Comparison of ENCODE assay signal across 23 cellular contexts in genomic region chr17:37788531-37788930, GRCh38. TPM values are rescaled to one million over a fixed set of nuclear protein-coding genes. Genes with fewer than 3 reads are reported as not detected.
DNase-seq lines count a peak whose midpoint lies in the region; ATAC-seq, FAIRE-seq and TF ChIP-seq lines count a peak whose summit lies in the region.
"Had no signal": no experiment of that assay in that cellular context is flagged by ENCODE, and none has a peak within 500 bp of the region (broad histone marks: within the 10 kb centered on the region; RNA-seq: fewer than 3 reads in every experiment).

No MANE protein-coding gene starts in this region.

- H3K9me3 Mint-ChIP-seq in astrocyte (ENCODE audit: unreplicated experiment), result no peaks in the 10 kb centered on the region
- no peaks in the 10 kb centered on the region for H3K9me3 Mint-ChIP-seq in nephron
- H3K9me3 Mint-ChIP-seq: CD4-positive, alpha-beta memory T cell; H9 had no signal

- H3K4me1 ChIP-seq in astrocyte (ENCODE audit: insufficient read depth, low read length) (peaks cover 21% of the 10 kb centered on the region), transverse colon (peaks cover 0 to 35% (median 18%) of the 10 kb centered on the region in 4 donors), stomach (peaks cover 0 to 9% (median 9%) of the 10 kb centered on the region in 4 donors), foreskin keratinocyte (no peaks in the 10 kb centered on the region)

- peaks cover 21% of the 10 kb centered on the region for H3K4me1 Mint-ChIP-seq in astrocyte (ENCODE audit: low read depth, unreplicated experiment)
- H3K4me1 Mint-ChIP-seq in nephron, result peaks cover 19% of the 10 kb centered on the region
- H3K4me1 Mint-ChIP-seq: CD14-positive monocyte had no signal

- in situ Hi-C loops in transverse colon (cut with MboI; ENCODE audit: low pct_ligation_motif_present in 1 of 4, low pct_unique_long_range_greater_than_20kb in 1 of 4, low sequenced_read_pairs in 3 of 4), result no loop called here

- no peak for FAIRE-seq in astrocyte (lab: Jason Lieb, UNC)
- FAIRE-seq: GM12892, GM18507, H1 had no signal

- H3K4me2 ChIP-seq in astrocyte (ENCODE audit: low read length), result no peak overlapping the region
- H3K4me2 ChIP-seq: BLaER1 had no signal

- H2AFZ ChIP-seq in astrocyte (ENCODE audit: low read depth, low read length), result no peak overlapping the region

- no peak overlapping the region for H3K4me3 Mint-ChIP-seq in astrocyte (ENCODE audit: unreplicated experiment)
- no peak overlapping the region for H3K4me3 Mint-ChIP-seq in nephron
- H3K4me3 Mint-ChIP-seq: CD4-positive, alpha-beta memory T cell; H9 had no signal

- H3K4me3 ChIP-seq in astrocyte (ENCODE audit: insufficient read depth, low read depth, low read length), result no peak overlapping the region
- peak overlapping the region in 1 of 4 donors; percentile 10 for H3K4me3 ChIP-seq in transverse colon
- no peak overlapping the region for H3K4me3 ChIP-seq in stomach
- H3K4me3 ChIP-seq: BLaER1 had no signal

- H3K9ac ChIP-seq in astrocyte (ENCODE audit: low read length), result no peak overlapping the region
- H3K9ac ChIP-seq: BLaER1 had no signal

- 71% methylated on average over 1 of the region's 1 CpG; no CpG with 5 or more reads in 1 of the 2 donors for WGBS in transverse colon (ENCODE audit: low coverage in 1 of 2), 2 donors
- 79 to 94% (median 89%) methylated on average over 1 of the region's 1 CpG for WGBS in stomach, 5 donors

- H3K79me2 ChIP-seq in astrocyte (ENCODE audit: insufficient read depth, low read length), result no peaks in the 10 kb centered on the region

- no peaks in the 10 kb centered on the region for H3K36me3 Mint-ChIP-seq in astrocyte (ENCODE audit: low read depth, unreplicated experiment)
- H3K36me3 Mint-ChIP-seq in nephron (ENCODE audit: low read depth), result no peaks in the 10 kb centered on the region
- H3K36me3 Mint-ChIP-seq: CD14-positive monocyte; CD4-positive, alpha-beta memory T cell had no signal

- TF ChIP-seq POLR2A in transverse colon (IDR thresholded peaks at IDR 0.05) (no peak), stomach (IDR thresholded peaks at IDR 0.05) (no peak)

- TF ChIP-seq EP300 in transverse colon (IDR thresholded peaks at IDR 0.05; ENCODE audit: low read depth) (no peak), stomach (IDR thresholded peaks at IDR 0.05) (no peak)

- H3K27ac ChIP-seq in astrocyte (ENCODE audit: low read depth, low read length), result no peak overlapping the region
- H3K27ac ChIP-seq in transverse colon, result peak overlapping the region; percentile 72 to 79 (median 77)
- no peak overlapping the region for H3K27ac ChIP-seq in stomach
- no peak overlapping the region for H3K27ac ChIP-seq in foreskin keratinocyte
- H3K27ac ChIP-seq: BLaER1 had no signal

- peaks cover 6% of the 10 kb centered on the region for H3K27me3 Mint-ChIP-seq in astrocyte (ENCODE audit: low read depth, unreplicated experiment)
- H3K27me3 Mint-ChIP-seq in nephron (ENCODE audit: low read depth), result peaks cover 28% of the 10 kb centered on the region

- H4K20me1 ChIP-seq in astrocyte (ENCODE audit: insufficient read depth, low read length), result no peaks in the 10 kb centered on the region
- H4K20me1 ChIP-seq: BLaER1 had no signal

- no peaks in the 10 kb centered on the region for H3K9me3 ChIP-seq in astrocyte (ENCODE audit: insufficient read depth, low read depth, low read length)
- H3K9me3 ChIP-seq in transverse colon, result no peaks in the 10 kb centered on the region
- no peaks in the 10 kb centered on the region for H3K9me3 ChIP-seq in stomach
- H3K9me3 ChIP-seq: BLaER1 had no signal

- TF ChIP-seq CTCF in astrocyte (IDR thresholded peaks at IDR 0.05; ENCODE audit: insufficient read depth, low read depth, low read length) (no peak), nephron (IDR thresholded peaks at IDR 0.05; ENCODE audit: unreplicated experiment in 3 of 3) (no peak), transverse colon (IDR thresholded peaks at IDR 0.05) (no peak), stomach (IDR thresholded peaks at IDR 0.05) (no peak), foreskin keratinocyte (conservative IDR thresholded peaks at IDR 0.05) (no peak)

- no peak for DNase-seq in astrocyte (ENCODE audit: low read depth)
- DNase-seq in left colon, result no peak
- DNase-seq in transverse colon, result peak; percentile 28
- DNase-seq in stomach, result no peak
- DNase-seq in foreskin keratinocyte, result no peak
- no peak for DNase-seq in inferior parietal cortex (ENCODE audit: extremely low spot score)
- DNase-seq: 8988T; CD4-positive, alpha-beta memory T cell; DMS153; DMS79; GDM1; H9 had no signal

- ATAC-seq in left colon, result peak; percentile 75
- ATAC-seq in foreskin keratinocyte, result no peak
- no peak for ATAC-seq in GM21576 (IDR thresholded peaks at IDR 0.05; ENCODE audit: unreplicated experiment)

- no peaks in the 10 kb centered on the region for H3K36me3 ChIP-seq in astrocyte (ENCODE audit: insufficient read depth, low read length)
- no peaks in the 10 kb centered on the region for H3K36me3 ChIP-seq in transverse colon
- no peaks in the 10 kb centered on the region for H3K36me3 ChIP-seq in stomach
- H3K36me3 ChIP-seq: BLaER1 had no signal

- H3K27me3 ChIP-seq in astrocyte (ENCODE audit: insufficient read depth, low read length), result no peaks in the 10 kb centered on the region
- H3K27me3 ChIP-seq in transverse colon, result peaks cover 8% of the 10 kb centered on the region
- H3K27me3 ChIP-seq in stomach, result peaks cover 0 to 28% (median 0%) of the 10 kb centered on the region in 3 donors
- peaks cover 50% of the 10 kb centered on the region for H3K27me3 ChIP-seq in foreskin keratinocyte

- H3K27ac Mint-ChIP-seq in astrocyte (ENCODE audit: unreplicated experiment) (peak overlapping the region; percentile 82), nephron (peak overlapping the region; percentile 37 to 91 (median 90))
- H3K27ac Mint-ChIP-seq: CD14-positive monocyte; CD4-positive, alpha-beta memory T cell had no signal

- intact Hi-C loops in left colon (cut with DNase I, micrococcal nuclease), result no loop called here
- intact Hi-C loops in transverse colon (cut with DNase I; ENCODE audit: low total_unique reads), result no loop called here
- intact Hi-C loops in stomach (cut with DNase I; ENCODE audit: low total_unique reads), result no loop called here

RNA-seq across cellular contexts. Expression of gene HNF1B, which starts 43.7 kb away (rescaled TPM):
- total RNA-seq in astrocyte (15.6 and 17.8 TPM in 2 replicates), left colon (10 to 100 TPM; 40.6 to 42.8 TPM), transverse colon (10 to 100 TPM; 22.7 to 35.2 (median 24.9) TPM), stomach (10 to 100 TPM in 2 of 5 donors, 1 to 10 TPM in 2, under 1 TPM in 1; 0.58 to 19.2 (median 7.7) TPM), foreskin keratinocyte (not detected in 2 replicates)
- polyA plus RNA-seq in stomach (1 to 10 TPM; 4.4 to 7.3 (median 6.7) TPM), foreskin keratinocyte (not detected in 2 replicates)
- total RNA-seq: A673; CD4-positive, alpha-beta memory T cell; Daoy; H9; HT1080 had no signal
- polyA plus RNA-seq: AG04450; CD14-positive monocyte; CD4-positive, alpha-beta memory T cell had no signal

Comparison
In these comparisons a context has a peak if more than half of its experiments do, and no peak if none do; other contexts are left out.
1. H3K27ac ChIP-seq: peak in transverse colon (4 of 4); none in astrocyte (single experiment), stomach (0 of 5) and foreskin keratinocyte (single experiment).